In genomic region chr2:216450784-216451183, GRCh38 we compare ENCODE assay signal across 20 cellular contexts.
"Had no signal": no experiment of that assay in that cellular context is flagged by ENCODE, and none has a peak within 500 bp of the region (broad histone marks: within the 10 kb centered on the region; RNA-seq: fewer than 3 reads in every experiment).

No MANE protein-coding gene starts in this region.

- H3K27ac ChIP-seq: colonic mucosa, esophagus muscularis mucosa, foreskin keratinocyte, gastroesophageal sphincter, heart right ventricle, left lung, lower lobe of right lung had no signal

- H3K4me1 ChIP-seq: colonic mucosa, esophagus muscularis mucosa, foreskin keratinocyte, gastroesophageal sphincter, left lung, lower lobe of right lung had no signal

- H3K9me3 ChIP-seq: colonic mucosa, esophagus muscularis mucosa, lower lobe of right lung, mucosa of descending colon had no signal

- FAIRE-seq: endometrium, frontal cortex, islet of Langerhans, keratinocyte had no signal

- H3K4me3 ChIP-seq: colonic mucosa, esophagus muscularis mucosa, gastroesophageal sphincter, heart right ventricle, left lung, lower lobe of right lung, mucosa of descending colon had no signal

- DNase-seq: colonic mucosa; cortex of kidney; effector CD8-positive, alpha-beta T cell; effector memory CD8-positive, alpha-beta T cell; endodermal cell; foreskin keratinocyte; hippocampal formation; left cardiac atrium; left lung; lower lobe of right lung; mesenchymal stem cell; mucosa of descending colon; naive B cell had no signal

- H3K27me3 ChIP-seq: colonic mucosa, esophagus muscularis mucosa, foreskin keratinocyte, gastroesophageal sphincter, heart right ventricle, left lung had no signal

- ATAC-seq: effector memory CD8-positive, alpha-beta T cell; foreskin keratinocyte; gastroesophageal sphincter; left lung; lower lobe of right lung; mucosa of descending colon had no signal
